Comparison of ENCODE assay signal across 8 cellular contexts in the genomic region with DNA sequence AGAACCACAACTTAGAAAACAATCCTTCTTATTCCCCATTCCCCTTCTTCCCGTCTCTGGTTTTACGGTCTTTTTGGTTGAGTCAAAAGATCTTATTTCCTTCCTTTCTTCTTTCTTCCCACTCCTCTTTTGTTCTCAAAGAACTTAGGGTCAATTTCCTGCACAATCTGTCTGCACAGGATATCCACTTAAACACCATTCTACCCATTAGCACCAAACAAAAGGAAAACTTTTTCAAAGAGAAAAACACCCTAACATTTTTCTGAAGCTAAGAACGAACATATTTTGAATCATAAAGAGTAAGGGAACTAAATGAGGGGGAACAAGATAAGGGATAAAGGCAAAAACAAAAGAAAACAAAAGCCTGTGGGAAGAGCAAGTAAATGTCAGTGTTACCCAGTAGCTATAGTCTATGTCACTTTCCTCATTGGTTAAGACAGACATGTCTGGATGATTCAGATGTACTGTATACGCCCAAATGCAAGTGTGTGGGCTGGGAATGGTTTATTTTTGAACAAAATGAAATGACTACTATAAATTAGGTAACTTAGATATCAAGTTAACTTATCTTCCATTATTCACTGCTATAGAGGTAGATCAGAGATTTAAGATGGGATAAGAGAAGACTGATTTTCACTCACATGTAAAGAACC. TPM values are rescaled to one million over a fixed set of nuclear protein-coding genes. Genes with fewer than 3 reads are reported as not detected.
A peak's percentile ranks its signal among the peaks of the same experiment; 100 is the strongest.
DNase-seq lines count a peak whose midpoint lies in the region; ATAC-seq and TF ChIP-seq lines count a peak whose summit lies in the region.

No MANE protein-coding gene starts in this region.

- CTCF ChIA-PET in activated CD8-positive, alpha-beta T cell treated with anti-CD3 and anti-CD28 coated beads for 36 hours (lab: Charles Lee), result no interaction called here

- ATAC-seq in activated CD8-positive, alpha-beta T cell treated with anti-CD3 and anti-CD28 coated beads for 36 hours, result peak; percentile 85

- POLR2A ChIA-PET in activated CD8-positive, alpha-beta T cell treated with anti-CD3 and anti-CD28 coated beads for 36 hours (lab: Charles Lee), result interaction anchor here (1.1 kb wide), 1 partner anchor 11 kb away, joined by 3 read pairs; no protein-coding TSS in a partner anchor

- no peaks in the 10 kb centered on the region for H3K9me3 Mint-ChIP-seq in activated CD8-positive, alpha-beta T cell treated with anti-CD3 and anti-CD28 coated beads for 36 hours

- intact Hi-C loops in activated CD8-positive, alpha-beta T cell treated with anti-CD3 and anti-CD28 coated beads for 36 hours (cut with micrococcal nuclease), result loop anchor here (10.0 kb wide), 1 partner anchor 83 kb away; the partner anchor contains the start of gene ABL2

- H3K4me1 Mint-ChIP-seq in activated CD8-positive, alpha-beta T cell treated with anti-CD3 and anti-CD28 coated beads for 36 hours (ENCODE audit: low read depth), result peaks cover 36% of the 10 kb centered on the region

- H3K27ac Mint-ChIP-seq in activated CD8-positive, alpha-beta T cell treated with anti-CD3 and anti-CD28 coated beads for 36 hours, result peak overlapping the region; percentile 87

- peak overlapping the region; percentile 55 for H3K4me3 Mint-ChIP-seq in activated CD8-positive, alpha-beta T cell treated with anti-CD3 and anti-CD28 coated beads for 36 hours

- no peaks in the 10 kb centered on the region for H3K27me3 Mint-ChIP-seq in activated CD8-positive, alpha-beta T cell treated with anti-CD3 and anti-CD28 coated beads for 36 hours

- H3K36me3 Mint-ChIP-seq in activated CD8-positive, alpha-beta T cell treated with anti-CD3 and anti-CD28 coated beads for 36 hours (ENCODE audit: low read depth), result peaks cover 1% of the 10 kb centered on the region

- no peak for TF ChIP-seq CTCF in activated CD8-positive, alpha-beta T cell treated with anti-CD3 and anti-CD28 coated beads for 36 hours (IDR thresholded peaks at IDR 0.05)

- peak; percentile 58 for DNase-seq in activated naive CD4-positive, alpha-beta T cell treated with Interleukin-2 at 50 U/mL for 16 hours
- DNase-seq in activated naive CD4-positive, alpha-beta T cell (lab: John Stamatoyannopoulos, UW), result no peak
- peak; percentile 79 for DNase-seq in activated CD8-positive, alpha-beta T cell treated with anti-CD3 and anti-CD28 coated beads for 36 hours
- DNase-seq in foreskin melanocyte (peak; percentile 69), HK-2 (ENCODE audit: unreplicated experiment) (no peak), NCI-H1092 treated with DMSO at 0.1 percent for 48 hours (lab: John Stamatoyannopoulos, UW) (no peak), NAMALWA (ENCODE audit: low spot score) (no peak)
- DNase-seq in stimulated activated CD4-positive, alpha-beta T cell treated with anti-CD3 and anti-CD28 coated beads, TNF-alpha, amount 100 ng/mL, for 4 hours (ENCODE audit: low read depth in 3 of 3), result peak in 2 of 3 experiments; percentile 7 to 10

RNA-seq across cellular contexts. Expression of gene TOR3A, which starts 59.8 kb away (rescaled TPM):
- total RNA-seq in activated CD8-positive, alpha-beta T cell treated with anti-CD3 and anti-CD28 coated beads for 36 hours, result 10 to 100 TPM; 28.8 to 30.3 TPM

Comparison
In these comparisons a context has a peak if more than half of its experiments do, and no peak if none do; other contexts are left out.
1. DNase-seq: peak in activated naive CD4-positive, alpha-beta T cell treated with Interleukin-2 at 50 U/mL for 16 hours (single experiment), activated CD8-positive, alpha-beta T cell treated with anti-CD3 and anti-CD28 coated beads for 36 hours (single experiment), foreskin melanocyte (single experiment) and stimulated activated CD4-positive, alpha-beta T cell treated with anti-CD3 and anti-CD28 coated beads, TNF-alpha, amount 100 ng/mL, for 4 hours (2 of 3); none in activated naive CD4-positive, alpha-beta T cell (0 of 4), HK-2 (single experiment), NCI-H1092 treated with DMSO at 0.1 percent for 48 hours (single experiment) and NAMALWA (single experiment).